In genomic region chr6:46815130-46815529, GRCh38 we compare ENCODE assay signal across 29 cellular contexts. TPM values are rescaled to one million over a fixed set of nuclear protein-coding genes. Genes with fewer than 3 reads are reported as not detected.
DNase-seq lines count a peak whose midpoint lies in the region; ATAC-seq and TF ChIP-seq lines count a peak whose summit lies in the region.
"Had no signal": no experiment of that assay in that cellular context is flagged by ENCODE, and none has a peak within 500 bp of the region (broad histone marks: within the 10 kb centered on the region; RNA-seq: fewer than 3 reads in every experiment).

No MANE protein-coding gene starts in this region.

- BruUV-seq in PC-3 (replicated peaks; lab: Mats Ljungman, UMichigan), result no TSS peak

- H3K4me1 ChIP-seq in PC-3 (ENCODE audit: insufficient read depth, low read length) (0 out of 2 replicates have a peak, but pooled peaks cover 5% of the 10 kb centered on the region), colonic mucosa (no peaks in the 10 kb centered on the region), mucosa of descending colon (ENCODE audit: low read depth) (no peaks in the 10 kb centered on the region)
- H3K4me1 ChIP-seq: ascending aorta; BLaER1 treated with 17β-estradiol and CSF1 and Interleukin-3, amounts not matched to agents 10 nM and 100 nM; heart left ventricle; left lung; uterus had no signal

- H3K79me2 ChIP-seq in PC-3 (ENCODE audit: low read length), result no peaks in the 10 kb centered on the region

- DNase-seq in EL (peak; percentile 4), PC-3 (peak; percentile 33), colonic mucosa (peak; percentile 73), mucosa of descending colon (peak in 2 of 3 donors; percentile 50), ureter (ENCODE audit: low spot score) (no peak), NCI-H1105 treated with DMSO at 0.1 percent for 48 hours (lab: John Stamatoyannopoulos, UW) (no peak), superior temporal gyrus (ENCODE audit: extremely low spot score) (no peak)
- DNase-seq: activated B cell treated with CpG ODN at 0.5 μM for 24 hours; activated CD4-positive, alpha-beta T cell treated with anti-CD3 and anti-CD28 coated beads, Interleukin-2, amount 50 U/mL, for 48 hours; activated CD8-positive, alpha-beta memory T cell treated with anti-CD3 and anti-CD28 coated beads, Interleukin-2, amount 50 U/mL, for 4 hours; activated naive CD8-positive, alpha-beta T cell treated with anti-CD3 and anti-CD28 coated beads for 36 hours; heart left ventricle; HFFc6; KBM-7; left lung; naive thymus-derived CD4-positive, alpha-beta T cell; NCI-H1694 treated with DMSO at 0.1 percent for 48 hours; NCI-H69; nucleus accumbens; Right ventricle myocardium superior; stimulated activated CD4-positive, alpha-beta T cell treated with anti-CD3 and anti-CD28 coated beads, Interleukin-2, amount 100 ng/mL, for 48 hours; uterus had no signal

- POLR2A ChIA-PET in PC-3 (lab: Charles Lee; ENCODE audit: unreplicated experiment), result no interaction called here

- H3K9me3 ChIP-seq in PC-3 (ENCODE audit: low read length) (no peaks in the 10 kb centered on the region), colonic mucosa (no peaks in the 10 kb centered on the region), mucosa of descending colon (no peaks in the 10 kb centered on the region)
- H3K9me3 ChIP-seq: ascending aorta, left lung, uterus had no signal

- ATAC-seq in PC-3 (peak; percentile 38; the same call in 1 of the 2 replicates), mucosa of descending colon (peak; percentile 95), GM18502 (IDR thresholded peaks at IDR 0.05; ENCODE audit: poor library complexity, unreplicated experiment) (no peak)
- ATAC-seq: heart left ventricle; left lung; naive thymus-derived CD4-positive, alpha-beta T cell; stimulated activated effector memory CD8-positive, alpha-beta T cell treated with anti-CD3 and anti-CD28 coated beads, Interleukin-12 subunit alpha, Interleukin-12 subunit beta, amount 100 ng/mL, for 72 hours had no signal

- intact Hi-C loops in PC-3 (cut with micrococcal nuclease), result no loop called here
- intact Hi-C loops in colonic mucosa (cut with DNase I), result no loop called here
- intact Hi-C loops in mucosa of descending colon (cut with DNase I, micrococcal nuclease), result no loop called here

- no peaks in the 10 kb centered on the region for H3F3A ChIP-seq in PC-3 (ENCODE audit: low read length, unreplicated experiment)

- TF ChIP-seq CTCF in PC-3 (conservative IDR thresholded peaks at IDR 0.05; ENCODE audit: low read depth, low read length) (no peak), colonic mucosa (IDR thresholded peaks at IDR 0.05) (no peak), mucosa of descending colon (IDR thresholded peaks at IDR 0.05) (no peak)

- H3K9me2 ChIP-seq in PC-3 (replicated peaks; ENCODE audit: low read length), result no peaks in the 10 kb centered on the region

- H2AFZ ChIP-seq in PC-3 (ENCODE audit: low read length), result peak overlapping the region; percentile 23; the same call in 1 of the 2 replicates

- no peak overlapping the region for H3K27ac ChIP-seq in PC-3 (ENCODE audit: low read length)
- no peak overlapping the region for H3K27ac ChIP-seq in colonic mucosa
- H3K27ac ChIP-seq: ascending aorta; BLaER1 treated with 17β-estradiol and CSF1 and Interleukin-3, amounts not matched to agents 10 nM and 100 nM; heart left ventricle; left lung; uterus had no signal

- H3K4me3 ChIP-seq in PC-3 (ENCODE audit: low read length), result no peak overlapping the region
- no peak overlapping the region for H3K4me3 ChIP-seq in colonic mucosa
- H3K4me3 ChIP-seq in mucosa of descending colon, result no peak overlapping the region
- H3K4me3 ChIP-seq: ascending aorta; BLaER1 treated with 17β-estradiol and CSF1 and Interleukin-3, amounts not matched to agents 10 nM and 100 nM; heart left ventricle; left lung; skin epidermis; uterus had no signal

- H3K27me3 ChIP-seq in PC-3 (ENCODE audit: low read length) (no peaks in the 10 kb centered on the region), colonic mucosa (no peaks in the 10 kb centered on the region)
- H3K27me3 ChIP-seq: ascending aorta; BLaER1 treated with 17β-estradiol and CSF1 and Interleukin-3, amounts not matched to agents 10 nM and 100 nM; left lung; uterus had no signal

- CTCF ChIA-PET in PC-3 (lab: Charles Lee), result no interaction called here

- H3K9ac ChIP-seq in PC-3 (ENCODE audit: low read length) (no peak overlapping the region), colonic mucosa (ENCODE audit: low read depth in 2 of 2, low read length in 2 of 2) (no peak overlapping the region)
- H3K9ac ChIP-seq: BLaER1 treated with 17β-estradiol and CSF1 and Interleukin-3, amounts not matched to agents 10 nM and 100 nM had no signal

- H3K36me3 ChIP-seq in PC-3 (ENCODE audit: low read depth, low read length), result no peaks in the 10 kb centered on the region
- H3K36me3 ChIP-seq in colonic mucosa, result no peaks in the 10 kb centered on the region
- H3K36me3 ChIP-seq in mucosa of descending colon (ENCODE audit: low read depth), result no peaks in the 10 kb centered on the region
- H3K36me3 ChIP-seq: ascending aorta; BLaER1 treated with 17β-estradiol and CSF1 and Interleukin-3, amounts not matched to agents 10 nM and 100 nM; heart left ventricle; left lung; uterus had no signal

- no peak overlapping the region for H3K4me2 ChIP-seq in PC-3 (ENCODE audit: low read length)
- H3K4me2 ChIP-seq: BLaER1 treated with 17β-estradiol and CSF1 and Interleukin-3, amounts not matched to agents 10 nM and 100 nM had no signal

- no peaks in the 10 kb centered on the region for H4K20me1 ChIP-seq in PC-3 (ENCODE audit: low read length)
- H4K20me1 ChIP-seq: BLaER1 treated with 17β-estradiol and CSF1 and Interleukin-3, amounts not matched to agents 10 nM and 100 nM had no signal

RNA-seq across cellular contexts. Expression of gene MEP1A, which starts 21.9 kb away (rescaled TPM):
- total RNA-seq in PC-3 (2014; rRNA removed) (not detected in 2 replicates), colonic mucosa (100 to 1,000 TPM in 1 of 2 donors, 10 to 100 TPM in 1; 38.0 to 207 TPM), mucosa of descending colon (100 to 1,000 TPM; 118 to 498 (median 183) TPM), ureter (not detected)
- total RNA-seq: activated B cell treated with CpG ODN at 0.5 μM for 24 hours; activated naive CD8-positive, alpha-beta T cell treated with anti-CD3 and anti-CD28 coated beads for 36 hours; ascending aorta; endothelial cell of umbilical vein; heart left ventricle; HFFc6; left lung; naive thymus-derived CD4-positive, alpha-beta T cell; pulmonary artery endothelial cell; Right ventricle myocardium superior had no signal

Comparison
In these comparisons a context has a peak if more than half of its experiments do, and no peak if none do; other contexts are left out.
1. DNase-seq: peak in EL (single experiment), PC-3 (single experiment), colonic mucosa (single experiment) and mucosa of descending colon (2 of 3); none in ureter (single experiment), NCI-H1105 treated with DMSO at 0.1 percent for 48 hours (single experiment) and superior temporal gyrus (single experiment).
2. RNA of gene MEP1A, which starts 21.9 kb away (total RNA-seq): 38.0 to 207 TPM in colonic mucosa and 118 to 498 TPM in mucosa of descending colon; not detected in ureter (single experiment) and not detected in PC-3; every median in the first group is over 10 times any median in the second.